ENCODE assay signal across 19 cellular contexts in genomic region chr1:180899262-180899661, GRCh38.
"Had no signal": no experiment of that assay in that cellular context is flagged by ENCODE, and none has a peak within 500 bp of the region (broad histone marks: within the 10 kb centered on the region; RNA-seq: fewer than 3 reads in every experiment).

No MANE protein-coding gene starts in this region.

- H3K36me3 Mint-ChIP-seq: type B pancreatic cell had no signal

- H3K27ac Mint-ChIP-seq: activated naive CD4-positive, alpha-beta T cell treated with anti-CD3 and anti-CD28 coated beads, Interleukin-2, amount 50 U/mL, for 24 hours; nephron; progenitor cell of endocrine pancreas; stimulated activated naive CD8-positive, alpha-beta T cell treated with anti-CD3 and anti-CD28 coated beads, Interleukin-15, amount 100 ng/mL, for 72 hours; T-cell; type B pancreatic cell had no signal

- FAIRE-seq: bronchial epithelial cell, endothelial cell of umbilical vein had no signal

- H3K27me3 Mint-ChIP-seq: activated naive CD4-positive, alpha-beta T cell treated with anti-CD3 and anti-CD28 coated beads, Interleukin-2, amount 50 U/mL, for 24 hours had no signal

- H3K4me1 Mint-ChIP-seq: stimulated activated naive CD8-positive, alpha-beta T cell treated with anti-CD3 and anti-CD28 coated beads, Interleukin-15, amount 100 ng/mL, for 72 hours had no signal

- ATAC-seq: stimulated activated naive CD8-positive, alpha-beta T cell treated with anti-CD3 and anti-CD28 coated beads, Interleukin-15, amount 100 ng/mL, for 72 hours; T-cell had no signal

- H3K9me3 ChIP-seq: adrenal gland had no signal

- H3K9me3 Mint-ChIP-seq: activated naive CD4-positive, alpha-beta T cell treated with anti-CD3 and anti-CD28 coated beads, Interleukin-2, amount 50 U/mL, for 24 hours; nephron had no signal

- H3K27me3 ChIP-seq: adrenal gland had no signal

- H3K27ac ChIP-seq: adrenal gland had no signal

- H3K36me3 ChIP-seq: adrenal gland had no signal

- H3K4me3 Mint-ChIP-seq: activated naive CD4-positive, alpha-beta T cell treated with anti-CD3 and anti-CD28 coated beads, Interleukin-2, amount 50 U/mL, for 24 hours; nephron; stimulated activated naive CD8-positive, alpha-beta T cell treated with anti-CD3 and anti-CD28 coated beads, Interleukin-15, amount 100 ng/mL, for 72 hours; T-cell; type B pancreatic cell had no signal

- H3K4me1 ChIP-seq: adrenal gland had no signal

- DNase-seq: activated CD8-positive, alpha-beta memory T cell treated with anti-CD3 and anti-CD28 coated beads for 24 hours; activated gamma-delta T cell; adrenal gland; cerebellar nuclear complex; effector CD4-positive, alpha-beta T cell; hippocampal formation; islet precursor cell; midbrain; occipital lobe; stimulated activated naive CD8-positive, alpha-beta T cell treated with anti-CD3 and anti-CD28 coated beads, Interleukin-15, amount 100 ng/mL, for 72 hours; T-cell; T-helper 9 cell had no signal

- H3K4me3 ChIP-seq: adrenal gland, lung had no signal
